Comparison of ENCODE assay signal across 1 cellular context in the genomic region with DNA sequence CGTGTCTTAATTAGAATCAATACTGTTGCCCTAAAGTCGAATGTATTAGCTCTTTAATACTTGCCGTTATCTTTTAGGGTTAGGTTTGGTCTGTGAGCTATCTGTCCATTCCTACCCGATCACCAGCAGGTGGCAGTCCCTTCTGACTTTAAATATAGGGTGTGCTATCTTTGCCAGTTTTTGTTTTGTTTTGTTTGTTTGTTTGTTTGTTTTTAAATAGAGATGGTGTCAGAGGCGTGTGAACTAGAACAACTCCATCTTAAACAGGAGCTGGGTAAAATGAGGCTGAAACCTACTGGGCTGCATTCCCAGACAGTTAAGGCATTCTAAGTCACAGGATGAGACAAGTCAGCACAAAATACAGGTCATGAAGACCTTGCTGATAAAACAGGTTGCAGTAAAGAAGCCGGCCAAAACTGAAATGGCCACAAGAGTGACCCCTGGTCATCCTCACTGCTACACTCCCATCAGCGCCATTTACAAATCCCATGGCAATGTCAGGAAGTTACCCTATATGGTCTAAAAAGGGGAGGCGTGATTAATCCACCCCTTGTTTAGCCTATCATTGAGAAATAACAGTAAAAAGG.
TF ChIP-seq lines count a peak whose summit lies in the region.

No MANE protein-coding gene starts in this region.

TF ChIP-seq in K562, 482 proteins besides CTCF, POLR2A, EP300 and RAD21 (continued from another document):
- no peak for TF ChIP-seq NR2C2 (CRISPR knock-in tag; IDR thresholded peaks at IDR 0.05)
- peak; percentile 52; the same call in 1 of the 2 replicates for TF ChIP-seq NR2C2 (tag; IDR thresholded peaks at IDR 0.05)
- TF ChIP-seq, protein P1, sequence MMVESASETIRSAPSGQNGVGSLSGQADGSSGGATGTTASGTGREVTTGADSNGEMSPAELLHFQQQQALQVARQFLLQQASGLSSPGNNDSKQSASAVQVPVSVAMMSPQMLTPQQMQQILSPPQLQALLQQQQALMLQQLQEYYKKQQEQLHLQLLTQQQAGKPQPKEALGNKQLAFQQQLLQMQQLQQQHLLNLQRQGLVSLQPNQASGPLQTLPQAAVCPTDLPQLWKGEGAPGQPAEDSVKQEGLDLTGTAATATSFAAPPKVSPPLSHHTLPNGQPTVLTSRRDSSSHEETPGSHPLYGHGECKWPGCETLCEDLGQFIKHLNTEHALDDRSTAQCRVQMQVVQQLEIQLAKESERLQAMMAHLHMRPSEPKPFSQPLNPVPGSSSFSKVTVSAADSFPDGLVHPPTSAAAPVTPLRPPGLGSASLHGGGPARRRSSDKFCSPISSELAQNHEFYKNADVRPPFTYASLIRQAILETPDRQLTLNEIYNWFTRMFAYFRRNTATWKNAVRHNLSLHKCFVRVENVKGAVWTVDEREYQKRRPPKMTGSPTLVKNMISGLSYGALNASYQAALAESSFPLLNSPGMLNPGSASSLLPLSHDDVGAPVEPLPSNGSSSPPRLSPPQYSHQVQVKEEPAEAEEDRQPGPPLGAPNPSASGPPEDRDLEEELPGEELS (CRISPR knock-in tag; IDR thresholded peaks at IDR 0.05; ENCODE audit: borderline replicate concordance): no peak
- TF ChIP-seq HMG20B (CRISPR knock-in tag; IDR thresholded peaks at IDR 0.05): no peak
- TF ChIP-seq ZBTB43 (CRISPR knock-in tag; IDR thresholded peaks at IDR 0.05): no peak
- TF ChIP-seq, protein P2, sequence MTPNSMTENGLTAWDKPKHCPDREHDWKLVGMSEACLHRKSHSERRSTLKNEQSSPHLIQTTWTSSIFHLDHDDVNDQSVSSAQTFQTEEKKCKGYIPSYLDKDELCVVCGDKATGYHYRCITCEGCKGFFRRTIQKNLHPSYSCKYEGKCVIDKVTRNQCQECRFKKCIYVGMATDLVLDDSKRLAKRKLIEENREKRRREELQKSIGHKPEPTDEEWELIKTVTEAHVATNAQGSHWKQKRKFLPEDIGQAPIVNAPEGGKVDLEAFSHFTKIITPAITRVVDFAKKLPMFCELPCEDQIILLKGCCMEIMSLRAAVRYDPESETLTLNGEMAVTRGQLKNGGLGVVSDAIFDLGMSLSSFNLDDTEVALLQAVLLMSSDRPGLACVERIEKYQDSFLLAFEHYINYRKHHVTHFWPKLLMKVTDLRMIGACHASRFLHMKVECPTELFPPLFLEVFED (CRISPR knock-in tag; conservative IDR thresholded peaks at IDR 0.05): no peak
